In the genomic region with DNA sequence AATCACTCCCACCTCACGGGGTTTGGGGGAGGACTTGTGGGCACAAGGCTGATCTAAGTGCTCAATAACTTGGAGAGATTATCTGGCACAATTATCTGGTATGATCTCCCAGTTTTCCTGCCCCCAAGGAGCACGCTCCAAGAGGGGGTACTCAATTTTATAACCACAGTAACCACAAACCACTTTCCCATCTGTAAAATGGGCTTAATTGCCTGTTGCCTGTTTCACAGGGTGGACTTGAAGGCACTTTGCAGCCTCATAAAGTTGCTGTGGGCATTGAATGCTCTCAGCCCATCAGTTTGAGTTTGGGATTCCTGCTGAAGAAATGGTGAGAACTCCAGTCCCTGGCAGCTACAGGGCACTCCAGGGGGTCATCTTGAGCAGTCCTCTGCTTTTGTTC, we compare ENCODE assay signal across 25 cellular contexts. TPM values are rescaled to one million over a fixed set of nuclear protein-coding genes. Genes with fewer than 3 reads are reported as not detected.
DNase-seq lines count a peak whose midpoint lies in the region; ATAC-seq, FAIRE-seq and TF ChIP-seq lines count a peak whose summit lies in the region.
"Had no signal": no experiment of that assay in that cellular context is flagged by ENCODE, and none has a peak within 500 bp of the region (broad histone marks: within the 10 kb centered on the region; RNA-seq: fewer than 3 reads in every experiment).

No MANE protein-coding gene starts in this region.

- H3K4me2 ChIP-seq in HepG2 (ENCODE audit: low read depth, low read length) (no peak overlapping the region), K562 (ENCODE audit: insufficient read depth, low read length) (no peak overlapping the region)
- H3K4me2 ChIP-seq: GM23338 had no signal

- H3K9me3 ChIP-seq in HepG2 (ENCODE audit: low read length) (no peaks in the 10 kb centered on the region), right lobe of liver (no peaks in the 10 kb centered on the region), K562 (replicated peaks; ENCODE audit: control insufficient read depth, insufficient read depth, low read depth, low read length) (no peaks in the 10 kb centered on the region)
- H3K9me3 ChIP-seq: BE2C, MG63 had no signal

- in situ Hi-C loops in HepG2 (cut with HindIII; ENCODE audit: extremely low pct_ligation_motif_present, low pct_unique_long_range_greater_than_20kb) = no loop called here
- in situ Hi-C loops in K562 (cut with MboI) = no loop called here

- WGBS in HepG2 (ENCODE audit: low lambda C conversion rate) = 100% methylated on average over 2 of the region's 2 CpGs
- no CpG with 5 or more reads among the region's 2 CpGs for WGBS in right lobe of liver (ENCODE audit: insufficient coverage, low coverage, low lambda C conversion rate, missing lambda C conversion rate)
- WGBS in K562 (ENCODE audit: insufficient coverage, low coverage, missing lambda C conversion rate) = 66% methylated on average over 2 of the region's 2 CpGs

- TF ChIP-seq CTCF in HepG2 (CRISPR knock-in tag; IDR thresholded peaks at IDR 0.05) = no peak
- TF ChIP-seq CTCF in right lobe of liver (IDR thresholded peaks at IDR 0.05) = no peak
- TF ChIP-seq CTCF in K562 (IDR thresholded peaks at IDR 0.05 in 2 of 3, conservative IDR thresholded peaks at IDR 0.05 in 1 of 3; ENCODE audit: insufficient read depth in 2 of 3, low read depth in 1 of 3, low read length in 3 of 3) = no peak
- no peak for TF ChIP-seq CTCF in coronary artery (IDR thresholded peaks at IDR 0.05)

- H2AFZ ChIP-seq in HepG2 (ENCODE audit: low read length) (no peak overlapping the region), K562 (ENCODE audit: low read depth, low read length) (no peak overlapping the region)
- H2AFZ ChIP-seq: GM23338 had no signal

- CTCF ChIA-PET in HepG2 (lab: Yijun Ruan, JAX; ENCODE audit: low intra/inter-chr PET ratio, low total read pairs) = no interaction called here
- CTCF ChIA-PET in K562 (lab: Yijun Ruan, JAX; ENCODE audit: low intra/inter-chr PET ratio) = no interaction called here

- H3K79me2 ChIP-seq in HepG2 (ENCODE audit: insufficient read depth, low read length) (no peaks in the 10 kb centered on the region), K562 (ENCODE audit: control insufficient read depth, insufficient read depth, low read length) (peaks cover 18% of the 10 kb centered on the region)

- no peaks in the 10 kb centered on the region for H3K27me3 ChIP-seq in HepG2 (ENCODE audit: control insufficient read depth in 1 of 2, insufficient read depth in 2 of 2, low read length in 2 of 2)
- H3K27me3 ChIP-seq in right lobe of liver = no peaks in the 10 kb centered on the region
- no peaks in the 10 kb centered on the region for H3K27me3 ChIP-seq in K562 (ENCODE audit: control insufficient read depth in 2 of 2, insufficient read depth in 2 of 2, low read length in 2 of 2)
- H3K27me3 ChIP-seq: MG63 had no signal

- FAIRE-seq in HepG2 (lab: Jason Lieb, UNC) = no peak
- no peak for FAIRE-seq in K562 (lab: Jason Lieb, UNC)
- FAIRE-seq: D721Med, G401.6 had no signal

- TF ChIP-seq RAD21 in HepG2 (CRISPR knock-in tag; IDR thresholded peaks at IDR 0.05) (no peak), K562 (CRISPR knock-in tag; conservative IDR thresholded peaks at IDR 0.05 in 1 of 2, IDR thresholded peaks at IDR 0.05 in 1 of 2) (no peak)

- TF ChIP-seq POLR2A in HepG2 (IDR thresholded peaks at IDR 0.05; ENCODE audit: insufficient read depth in 1 of 2, low read depth in 2 of 2, low read length in 2 of 2) (no peak), right lobe of liver (IDR thresholded peaks at IDR 0.05) (no peak), K562 (conservative IDR thresholded peaks at IDR 0.05) (no peak)

- no peak for ATAC-seq in HepG2
- ATAC-seq in right lobe of liver = no peak
- no peak for ATAC-seq in K562
- ATAC-seq: GM23338 had no signal

- BruUV-seq in HepG2 (replicated peaks; lab: Mats Ljungman, UMichigan) (no TSS peak), K562 (replicated peaks; lab: Mats Ljungman, UMichigan) (no TSS peak)

- H3K9ac ChIP-seq in HepG2 (ENCODE audit: insufficient read depth, low read depth, low read length) = no peak overlapping the region
- no peak overlapping the region for H3K9ac ChIP-seq in K562 (ENCODE audit: insufficient read depth in 1 of 2, low read depth in 2 of 2, low read length in 2 of 2)

- TF ChIP-seq EP300 in HepG2 (IDR thresholded peaks at IDR 0.05; ENCODE audit: low read depth in 2 of 2, low read length in 2 of 2) (no peak), HepG2 (CRISPR knock-in tag; IDR thresholded peaks at IDR 0.05; ENCODE audit: borderline replicate concordance) (no peak), K562 (IDR thresholded peaks at IDR 0.05; ENCODE audit: low read length) (no peak)

- POLR2A ChIA-PET in HepG2 (lab: Yijun Ruan, JAX) (no interaction called here), K562 (lab: Yijun Ruan, JAX) (interaction anchor here (0.6 kb wide), 3 partner anchors 33 to 1905 kb away, joined by 4 read pairs; no protein-coding TSS in a partner anchor)

- peaks cover 16% of the 10 kb centered on the region for H3K4me1 ChIP-seq in HepG2 (ENCODE audit: insufficient read depth, low read length)
- peaks cover 0 to 18% (median 0%) of the 10 kb centered on the region in 4 donors for H3K4me1 ChIP-seq in right lobe of liver
- peaks cover 15 to 18% of the 10 kb centered on the region in 2 experiments for H3K4me1 ChIP-seq in K562 (replicated peaks in 1 of 2; ENCODE audit: control insufficient read depth in 2 of 2, insufficient read depth in 2 of 2, low read length in 2 of 2)
- H3K4me1 ChIP-seq: BE2C had no signal

- H4K20me1 ChIP-seq in HepG2 (ENCODE audit: insufficient read depth, low read length) = no peaks in the 10 kb centered on the region
- H4K20me1 ChIP-seq in K562 (replicated peaks; ENCODE audit: control insufficient read depth, insufficient read depth, low read length) = no peaks in the 10 kb centered on the region

- H3K4me3 ChIP-seq in HepG2 (replicated peaks in 1 of 3; ENCODE audit: insufficient read depth in 1 of 3, low read depth in 2 of 3, low read length in 3 of 3) = no peak overlapping the region
- no peak overlapping the region for H3K4me3 ChIP-seq in right lobe of liver
- no peak overlapping the region for H3K4me3 ChIP-seq in K562
- H3K4me3 ChIP-seq in coronary artery = no peak overlapping the region
- H3K4me3 ChIP-seq: GM23338, MG63 had no signal

- no peak overlapping the region for H3K27ac ChIP-seq in HepG2 (ENCODE audit: extremely low read length, insufficient read depth, low read length)
- no peak overlapping the region for H3K27ac ChIP-seq in right lobe of liver
- no peak overlapping the region for H3K27ac ChIP-seq in K562 (ENCODE audit: extremely low read depth, low read depth, low read length)
- no peak overlapping the region for H3K27ac ChIP-seq in coronary artery

- DNase-seq in HepG2 (ENCODE audit: low spot score) = no peak
- DNase-seq in right lobe of liver = no peak
- peak; percentile 40 for DNase-seq in ELF-1 (ENCODE audit: low read depth, low spot score)
- peak in 1 of 4 experiments; percentile 3 for DNase-seq in K562 (ENCODE audit: extremely low read depth in 1 of 4, low spot score in 3 of 4)
- DNase-seq in NCI-H526 (lab: John Stamatoyannopoulos, UW) = no peak
- DNase-seq in DMS153 (lab: John Stamatoyannopoulos, UW) = no peak
- no peak for DNase-seq in coronary artery (ENCODE audit: low spot score)
- DNase-seq: ACHN; BE2C; DMS53; H9; KG1; MG63; NCI-H1105 treated with DMSO at 0.1 percent for 48 hours; NCI-H146; NCI-H2029; NCI-H446; NCI-H524 treated with DMSO at 0.1 percent for 48 hours; NCI-H82; NK-92 treated with Interleukin-12 subunit alpha and Interleukin-12 subunit beta, amount 100 ng/mL, for 24 hours; Right ventricle myocardium superior; RPMI8226 had no signal

- intact Hi-C loops in HepG2 (cut with micrococcal nuclease; ENCODE audit: unreplicated experiment) = no loop called here
- intact Hi-C loops in right lobe of liver (cut with DNase I) = no loop called here
- intact Hi-C loops in K562 (cut with micrococcal nuclease) = no loop called here

- H3K9me1 ChIP-seq in K562 (ENCODE audit: control insufficient read depth, insufficient read depth, low read length) = no peaks in the 10 kb centered on the region

- H3K36me3 ChIP-seq in HepG2 (replicated peaks in 1 of 2; ENCODE audit: control insufficient read depth in 1 of 2, insufficient read depth in 2 of 2, low read length in 2 of 2) (no peaks in the 10 kb centered on the region), right lobe of liver (peaks cover 0 to 3% (median 0%) of the 10 kb centered on the region in 4 donors), K562 (ENCODE audit: control insufficient read depth, insufficient read depth, low read length) (peaks cover 58% of the 10 kb centered on the region; the same call in 2 of the 3 replicates)
- H3K36me3 ChIP-seq: BE2C, MG63 had no signal

RNA-seq across cellular contexts. Expression of a gene that starts 4.4 kb away (rescaled TPM):
- total RNA-seq in HepG2 (2016; rRNA removed; fragmentation: Illumina TruSeq; extraction: Trizol) (3.3 and 6.8 TPM in 2 replicates), right lobe of liver (10 to 100 TPM; 12.6 to 32.7 (median 21.5) TPM), K562 (2014; rRNA removed) (18.5 and 26.3 TPM in 2 replicates), K562 (2014; rRNA removed; fragmentation: Illumina TruSeq; extraction: Trizol) (12.6 and 18.1 TPM in 2 replicates), K562 (2015; rRNA removed; fragmentation: Illumina TruSeq; extraction: Trizol) (21.0 and 21.2 TPM in 2 replicates), K562 (2021) (31.8 and 34.1 TPM in 2 replicates)
- 1.4 and 1.8 TPM in 2 replicates for total RNA-seq in HepG2 (2016; cell fraction: cytosol; rRNA removed; fragmentation: Illumina TruSeq; extraction: Trizol; ENCODE audit: low read depth)
- total RNA-seq in HepG2 (2016; cell fraction: insoluble cytoplasmic fraction; rRNA removed; fragmentation: Illumina TruSeq; extraction: Trizol) = 3.2 and 8.2 TPM in 2 replicates
- 3.1 TPM in 2 replicates for total RNA-seq in HepG2 (2016; cell fraction: membrane; rRNA removed; fragmentation: Illumina TruSeq; extraction: Trizol)
- total RNA-seq in HepG2 (2016; cell fraction: nucleus; rRNA removed; fragmentation: Illumina TruSeq; extraction: Trizol) = 8.8 and 10.7 TPM in 2 replicates
- polyA plus RNA-seq in HepG2 (2011; rRNA removed) (8.0 and 10.8 TPM in 2 replicates), K562 (2011; rRNA removed) (18.2 and 25.0 TPM in 2 replicates), K562 (2014; fragmentation: Illumina TruSeq; extraction: Trizol) (23.0 and 24.1 TPM in 2 replicates), K562 (2014; fragmentation: Nextera tagmentation; extraction: Ambion mirVana) (under 1 TPM; 0.86 to 0.87 TPM), K562 (2014; rRNA removed) (25.2 and 26.5 TPM in 2 replicates)
- polyA plus RNA-seq in HepG2 (2011; cell fraction: cytosol; rRNA removed) = 6.6 and 7.8 TPM in 2 replicates
- polyA plus RNA-seq in HepG2 (2011; cell fraction: nucleus; rRNA removed) = 20.3 and 24.2 TPM in 2 replicates
- 3.0 and 3.5 TPM in 2 replicates for polyA plus RNA-seq in HepG2 (2012)
- 0.63 and 0.74 TPM in 2 replicates for polyA plus RNA-seq in HepG2 (2016; cell fraction: cytosol; fragmentation: Illumina TruSeq; extraction: Trizol; ENCODE audit: low read depth)
- polyA plus RNA-seq in HepG2 (2016; cell fraction: insoluble cytoplasmic fraction; fragmentation: Illumina TruSeq; extraction: Trizol; ENCODE audit: low read depth) = 3.0 and 3.7 TPM in 2 replicates
- polyA plus RNA-seq in HepG2 (2016; cell fraction: membrane; fragmentation: Illumina TruSeq; extraction: Trizol; ENCODE audit: low read depth) = 1.5 and 2.2 TPM in 2 replicates
- 19.5 and 22.7 TPM in 2 replicates for polyA plus RNA-seq in HepG2 (2016; cell fraction: nucleus; fragmentation: Illumina TruSeq; extraction: Trizol; ENCODE audit: insufficient read depth, low read depth)
- 25.8 and 85.0 TPM in 2 replicates for polyA minus RNA-seq in HepG2 (2011; rRNA and poly(A)+ RNA removed; ENCODE audit: low replicate concordance)
- 5.1 and 6.3 TPM in 2 replicates for polyA minus RNA-seq in HepG2 (2011; cell fraction: cytosol; rRNA and poly(A)+ RNA removed)
- 6.6 and 7.5 TPM in 2 replicates for polyA minus RNA-seq in HepG2 (2011; cell fraction: nucleus; rRNA and poly(A)+ RNA removed)
- total RNA-seq in K562 (2011; cell fraction: chromatin; rRNA removed; ENCODE audit: low replicate concordance) = 58.8 and 108 TPM in 2 replicates
- total RNA-seq in K562 (2011; cell fraction: nucleolus; rRNA removed) = 66.5 and 71.5 TPM in 2 replicates
- total RNA-seq in K562 (2011; cell fraction: nucleoplasm; rRNA removed) = 58.5 and 61.2 TPM in 2 replicates
- polyA plus RNA-seq in K562 (2011; cell fraction: cytosol; rRNA removed) = 35.8 and 50.0 TPM in 2 replicates
- polyA plus RNA-seq in K562 (2011; cell fraction: nucleus; rRNA removed) = 70.2 and 99.8 TPM in 2 replicates
- polyA plus RNA-seq in K562 (2012) = 20.5 and 24.5 TPM in 2 replicates
- polyA minus RNA-seq in K562 (2011; rRNA and poly(A)+ RNA removed) = 19.1 and 29.2 TPM in 2 replicates
- polyA minus RNA-seq in K562 (2011; cell fraction: cytosol; rRNA and poly(A)+ RNA removed) = 18.6 and 20.4 TPM in 2 replicates
- polyA minus RNA-seq in K562 (2011; cell fraction: nucleus; rRNA and poly(A)+ RNA removed) = 27.6 and 36.0 TPM in 2 replicates

RNA-seq across cellular contexts. Expression of a gene that starts 27.9 kb away (rescaled TPM):
- total RNA-seq in HepG2 (2016; rRNA removed; fragmentation: Illumina TruSeq; extraction: Trizol) (5.5 and 8.5 TPM in 2 replicates), right lobe of liver (10 to 100 TPM; 18.4 to 34.1 (median 28.8) TPM), K562 (2014; rRNA removed) (7.2 and 9.1 TPM in 2 replicates), K562 (2014; rRNA removed; fragmentation: Illumina TruSeq; extraction: Trizol) (1.3 and 2.4 TPM in 2 replicates), K562 (2015; rRNA removed; fragmentation: Illumina TruSeq; extraction: Trizol) (4.1 and 4.4 TPM in 2 replicates), K562 (2021) (33.1 and 37.4 TPM in 2 replicates)
- total RNA-seq in HepG2 (2016; cell fraction: cytosol; rRNA removed; fragmentation: Illumina TruSeq; extraction: Trizol; ENCODE audit: low read depth) = 0.81 and 0.88 TPM in 2 replicates
- 7.0 and 7.8 TPM in 2 replicates for total RNA-seq in HepG2 (2016; cell fraction: insoluble cytoplasmic fraction; rRNA removed; fragmentation: Illumina TruSeq; extraction: Trizol)
- 2.5 and 3.2 TPM in 2 replicates for total RNA-seq in HepG2 (2016; cell fraction: membrane; rRNA removed; fragmentation: Illumina TruSeq; extraction: Trizol)
- 15.0 and 17.9 TPM in 2 replicates for total RNA-seq in HepG2 (2016; cell fraction: nucleus; rRNA removed; fragmentation: Illumina TruSeq; extraction: Trizol)
- polyA plus RNA-seq in HepG2 (2011; rRNA removed) (6.7 and 9.2 TPM in 2 replicates), K562 (2011; rRNA removed) (5.5 and 7.8 TPM in 2 replicates), K562 (2014; fragmentation: Illumina TruSeq; extraction: Trizol) (31.3 and 33.7 TPM in 2 replicates), K562 (2014; fragmentation: Nextera tagmentation; extraction: Ambion mirVana) (1 to 10 TPM; 5.0 to 6.0 TPM), K562 (2014; rRNA removed) (16.4 and 17.6 TPM in 2 replicates)
- polyA plus RNA-seq in HepG2 (2011; cell fraction: cytosol; rRNA removed) = 8.0 and 9.7 TPM in 2 replicates
- polyA plus RNA-seq in HepG2 (2011; cell fraction: nucleus; rRNA removed) = 11.1 and 13.1 TPM in 2 replicates
- 10.7 and 11.6 TPM in 2 replicates for polyA plus RNA-seq in HepG2 (2012)
- 1.7 and 1.8 TPM in 2 replicates for polyA plus RNA-seq in HepG2 (2016; cell fraction: cytosol; fragmentation: Illumina TruSeq; extraction: Trizol; ENCODE audit: low read depth)
- 7.6 and 10.5 TPM in 2 replicates for polyA plus RNA-seq in HepG2 (2016; cell fraction: insoluble cytoplasmic fraction; fragmentation: Illumina TruSeq; extraction: Trizol; ENCODE audit: low read depth)
- polyA plus RNA-seq in HepG2 (2016; cell fraction: membrane; fragmentation: Illumina TruSeq; extraction: Trizol; ENCODE audit: low read depth) = 2.6 and 3.9 TPM in 2 replicates
- polyA plus RNA-seq in HepG2 (2016; cell fraction: nucleus; fragmentation: Illumina TruSeq; extraction: Trizol; ENCODE audit: insufficient read depth, low read depth) = 33.1 and 37.0 TPM in 2 replicates
- polyA minus RNA-seq in HepG2 (2011; rRNA and poly(A)+ RNA removed; ENCODE audit: low replicate concordance) = 12.2 and 26.0 TPM in 2 replicates
- polyA minus RNA-seq in HepG2 (2011; cell fraction: cytosol; rRNA and poly(A)+ RNA removed) = 14.8 and 15.8 TPM in 2 replicates
- polyA minus RNA-seq in HepG2 (2011; cell fraction: nucleus; rRNA and poly(A)+ RNA removed) = 5.7 and 7.3 TPM in 2 replicates
- 26.2 and 43.8 TPM in 2 replicates for total RNA-seq in K562 (2011; cell fraction: chromatin; rRNA removed; ENCODE audit: low replicate concordance)
- total RNA-seq in K562 (2011; cell fraction: nucleolus; rRNA removed) = 42.6 and 46.5 TPM in 2 replicates
- total RNA-seq in K562 (2011; cell fraction: nucleoplasm; rRNA removed) = 41.1 and 61.7 TPM in 2 replicates
- polyA plus RNA-seq in K562 (2011; cell fraction: cytosol; rRNA removed) = 11.4 and 15.3 TPM in 2 replicates
- 8.5 and 11.2 TPM in 2 replicates for polyA plus RNA-seq in K562 (2011; cell fraction: nucleus; rRNA removed)
- 18.7 and 28.0 TPM in 2 replicates for polyA plus RNA-seq in K562 (2012)
- 7.4 and 11.0 TPM in 2 replicates for polyA minus RNA-seq in K562 (2011; rRNA and poly(A)+ RNA removed)
- 21.5 and 26.5 TPM in 2 replicates for polyA minus RNA-seq in K562 (2011; cell fraction: cytosol; rRNA and poly(A)+ RNA removed)
- 6.9 and 7.3 TPM in 2 replicates for polyA minus RNA-seq in K562 (2011; cell fraction: nucleus; rRNA and poly(A)+ RNA removed)
